In genomic region chrX:24464836-24465523, GRCh38 we compare ENCODE assay signal across 1 cellular context.
TF ChIP-seq lines count a peak whose summit lies in the region.

Gene PDK3, plus strand, starts transcription at chrX:24465286. Its CDS starts 170 bp downstream, at chrX:24465456.

TF ChIP-seq in GM12878, 131 proteins besides CTCF, POLR2A, EP300 and RAD21 (continued from another document):
- TF ChIP-seq RUNX3 (IDR thresholded peaks at IDR 0.05; ENCODE audit: low read length) (0 out of 2 replicates have a peak, but pooled peaks have one; percentile 15), RCOR1 (conservative IDR thresholded peaks at IDR 0.05; ENCODE audit: low read depth, low read length) (no peak), PRDM15 (CRISPR knock-in tag; IDR thresholded peaks at IDR 0.05) (no peak), MXI1 (IDR thresholded peaks at IDR 0.05; ENCODE audit: low read depth, low read length) (no peak; the same call in 1 of the 2 replicates), TARDBP (IDR thresholded peaks at IDR 0.05; ENCODE audit: borderline replicate concordance) (no peak), SIX5 (IDR thresholded peaks at IDR 0.05; ENCODE audit: low read depth, low read length, severe bottlenecking) (no peak), MTA3 (IDR thresholded peaks at IDR 0.05; ENCODE audit: borderline replicate concordance, low read length) (no peak), PBX3 (IDR thresholded peaks at IDR 0.05; ENCODE audit: insufficient replicate concordance, low read depth, low read length) (no peak), NR2C1 (IDR thresholded peaks at IDR 0.05) (no peak), SMARCA5 (IDR thresholded peaks at IDR 0.05) (peak; percentile 30; the same call in 1 of the 2 replicates), FOXM1 (IDR thresholded peaks at IDR 0.05; ENCODE audit: low read depth, low read length) (no peak), ZNF217 (IDR thresholded peaks at IDR 0.05) (no peak), HSF1 (IDR thresholded peaks at IDR 0.05; ENCODE audit: low read depth, low read length) (no peak), USF1 (IDR thresholded peaks at IDR 0.05; ENCODE audit: borderline replicate concordance, extremely low read length, insufficient read depth, low read depth, low read length) (peak; percentile 29), CBFB (IDR thresholded peaks at IDR 0.05; ENCODE audit: low read depth) (no peak), YY1 (IDR thresholded peaks at IDR 0.05; ENCODE audit: low read depth, low read length) (no peak), ZBTB40 (IDR thresholded peaks at IDR 0.05; ENCODE audit: borderline replicate concordance) (no peak), ELK1 (IDR thresholded peaks at IDR 0.05; ENCODE audit: low read depth, low read length) (no peak), FOXK2 (IDR thresholded peaks at IDR 0.05) (no peak), MYB (IDR thresholded peaks at IDR 0.05; ENCODE audit: borderline replicate concordance, low read depth, low read length) (no peak), KDM1A (IDR thresholded peaks at IDR 0.05; ENCODE audit: borderline replicate concordance) (no peak), BACH1 (IDR thresholded peaks at IDR 0.05; ENCODE audit: borderline replicate concordance) (peak; percentile 68), EED (IDR thresholded peaks at IDR 0.05; ENCODE audit: low read depth) (no peak), SUPT20H (IDR thresholded peaks at IDR 0.05; ENCODE audit: borderline replicate concordance, control insufficient read depth, low read depth, low read length) (no peak), STAT3 (IDR thresholded peaks at IDR 0.05; ENCODE audit: low read depth, low read length) (no peak), ATF3 (IDR thresholded peaks at IDR 0.05; ENCODE audit: borderline replicate concordance, extremely low read depth, low read depth, low read length) (no peak), NRF1 (conservative IDR thresholded peaks at IDR 0.05; ENCODE audit: low read depth, low read length) (no peak), MEF2A (IDR thresholded peaks at IDR 0.05; ENCODE audit: insufficient read depth, low read depth, low read length) (no peak), CREB1 (IDR thresholded peaks at IDR 0.05; ENCODE audit: low read depth) (peak; percentile 77; the same call in 1 of the 2 replicates), RFX5 (IDR thresholded peaks at IDR 0.05; ENCODE audit: low read depth, low read length) (peak; percentile 31; the same call in 1 of the 2 replicates), SMC3 (IDR thresholded peaks at IDR 0.05; ENCODE audit: borderline replicate concordance, low read length) (no peak), IRF3 (IDR thresholded peaks at IDR 0.05) (no peak), POLR2AphosphoS2 (IDR thresholded peaks at IDR 0.05; ENCODE audit: low read depth, low read length) (no peak), CHD2 (IDR thresholded peaks at IDR 0.05; ENCODE audit: borderline replicate concordance, low read depth, low read length) (0 out of 2 replicates have a peak, but pooled peaks have one; percentile 22), E4F1 (IDR thresholded peaks at IDR 0.05; ENCODE audit: borderline replicate concordance, partially characterized antibody) (no peak), STAT1 (conservative IDR thresholded peaks at IDR 0.05) (no peak)
TF ChIP-seq in GM12878: peak in this region for 19.
